Comparison of ENCODE assay signal across 8 cellular contexts in genomic region chr11:110713469-110713776, GRCh38. TPM values are rescaled to one million over a fixed set of nuclear protein-coding genes. Genes with fewer than 3 reads are reported as not detected.
DNase-seq lines count a peak whose midpoint lies in the region; ATAC-seq, FAIRE-seq and TF ChIP-seq lines count a peak whose summit lies in the region.

No MANE protein-coding gene starts in this region.

- no peaks in the 10 kb centered on the region for H3K9me3 ChIP-seq in astrocyte (ENCODE audit: insufficient read depth, low read depth, low read length)
- no peaks in the 10 kb centered on the region for H3K9me3 ChIP-seq in subcutaneous abdominal adipose tissue (ENCODE audit: control insufficient read depth in 5 of 5, low read length in 5 of 5)

- peaks cover 51% of the 10 kb centered on the region for H3K27me3 Mint-ChIP-seq in activated CD4-positive, alpha-beta T cell treated with anti-CD3 and anti-CD28 coated beads, Interleukin-2, amount 10 ng/mL, durations not matched to agents 24 days and 14 days
- H3K27me3 Mint-ChIP-seq in astrocyte (ENCODE audit: low read depth, unreplicated experiment), result peaks cover 31% of the 10 kb centered on the region
- H3K27me3 Mint-ChIP-seq in mesothelial cell of epicardium (ENCODE audit: low read depth), result no peaks in the 10 kb centered on the region

- peak overlapping the region; percentile 93 for H3K4me2 ChIP-seq in astrocyte (ENCODE audit: low read length)

- H3K9ac ChIP-seq in astrocyte (ENCODE audit: low read length) (no peak overlapping the region), subcutaneous abdominal adipose tissue (ENCODE audit: low read length in 5 of 5) (peak overlapping the region in 2 of 5 donors; percentile 59 to 69)

- peaks cover 3% of the 10 kb centered on the region for H3K36me3 Mint-ChIP-seq in activated CD4-positive, alpha-beta T cell treated with anti-CD3 and anti-CD28 coated beads, Interleukin-2, amount 10 ng/mL, durations not matched to agents 24 days and 14 days (ENCODE audit: low read depth)
- H3K36me3 Mint-ChIP-seq in astrocyte (ENCODE audit: low read depth, unreplicated experiment), result no peaks in the 10 kb centered on the region
- H3K36me3 Mint-ChIP-seq in mesothelial cell of epicardium, result no peaks in the 10 kb centered on the region

- H3K27ac ChIP-seq in astrocyte (ENCODE audit: low read depth, low read length), result no peak overlapping the region
- H3K27ac ChIP-seq in subcutaneous abdominal adipose tissue (ENCODE audit: low read depth, low read length), result peak overlapping the region; percentile 73

- peaks cover 20% of the 10 kb centered on the region for H3K4me1 ChIP-seq in astrocyte (ENCODE audit: insufficient read depth, low read length)
- H3K4me1 ChIP-seq in subcutaneous abdominal adipose tissue (ENCODE audit: control insufficient read depth in 5 of 5, insufficient read depth in 5 of 5, low read length in 5 of 5), result peaks cover 2 to 62% (median 45%) of the 10 kb centered on the region in 5 donors

- TF ChIP-seq CTCF in astrocyte (IDR thresholded peaks at IDR 0.05; ENCODE audit: insufficient read depth, low read depth, low read length) (no peak), mesothelial cell of epicardium (IDR thresholded peaks at IDR 0.05; ENCODE audit: unreplicated experiment) (no peak), lower leg skin (IDR thresholded peaks at IDR 0.05) (no peak)

- no peaks in the 10 kb centered on the region for H4K20me1 ChIP-seq in astrocyte (ENCODE audit: insufficient read depth, low read length)

- no peak for FAIRE-seq in astrocyte (lab: Jason Lieb, UNC)

- H3K4me3 ChIP-seq in astrocyte (ENCODE audit: insufficient read depth, low read depth, low read length), result no peak overlapping the region
- peak overlapping the region; percentile 65 to 90 (median 86) for H3K4me3 ChIP-seq in subcutaneous abdominal adipose tissue (ENCODE audit: low read depth in 1 of 5, low read length in 5 of 5)
- H3K4me3 ChIP-seq in lower leg skin (ENCODE audit: low read depth, poor library complexity, severe bottlenecking), result no peak overlapping the region

- intact Hi-C loops in activated CD4-positive, alpha-beta T cell treated with anti-CD3 and anti-CD28 coated beads, Interleukin-2, amount 10 ng/mL, durations not matched to agents 24 days and 14 days (cut with micrococcal nuclease), result loop anchor here (5.0 to 10.0 kb wide), 3 partner anchors 259 to 621 kb away; partner anchors contain the start of gene ZC3H12C
- intact Hi-C loops in lower leg skin (cut with DNase I; ENCODE audit: low total_unique reads), result no loop called here

- peaks cover 22% of the 10 kb centered on the region for H3K27me3 ChIP-seq in astrocyte (ENCODE audit: insufficient read depth, low read length)
- peaks cover 0 to 3% (median 0%) of the 10 kb centered on the region in 5 donors for H3K27me3 ChIP-seq in subcutaneous abdominal adipose tissue (ENCODE audit: control insufficient read depth in 5 of 5, insufficient read depth in 4 of 5, low read length in 5 of 5)

- peak overlapping the region; percentile 79 for H2AFZ ChIP-seq in astrocyte (ENCODE audit: low read depth, low read length)

- no peaks in the 10 kb centered on the region for H3K9me3 Mint-ChIP-seq in activated CD4-positive, alpha-beta T cell treated with anti-CD3 and anti-CD28 coated beads, Interleukin-2, amount 10 ng/mL, durations not matched to agents 24 days and 14 days
- no peaks in the 10 kb centered on the region for H3K9me3 Mint-ChIP-seq in astrocyte (ENCODE audit: unreplicated experiment)
- H3K9me3 Mint-ChIP-seq in mesothelial cell of epicardium, result no peaks in the 10 kb centered on the region

- no peak overlapping the region for H3K27ac Mint-ChIP-seq in activated CD4-positive, alpha-beta T cell treated with anti-CD3 and anti-CD28 coated beads, Interleukin-2, amount 10 ng/mL, durations not matched to agents 24 days and 14 days
- H3K27ac Mint-ChIP-seq in astrocyte (ENCODE audit: unreplicated experiment), result no peak overlapping the region
- H3K27ac Mint-ChIP-seq in mesothelial cell of epicardium, result peak overlapping the region; percentile 41

- no peak for TF ChIP-seq POLR2A in lower leg skin (IDR thresholded peaks at IDR 0.05)

- WGBS in lower leg skin, 2 donors, result 25 to 32% methylated on average over 9 of the region's 9 CpGs

- peak overlapping the region; percentile 11 for H3K4me3 Mint-ChIP-seq in activated CD4-positive, alpha-beta T cell treated with anti-CD3 and anti-CD28 coated beads, Interleukin-2, amount 10 ng/mL, durations not matched to agents 24 days and 14 days
- H3K4me3 Mint-ChIP-seq in astrocyte (ENCODE audit: unreplicated experiment) (peak overlapping the region; percentile 72), mesothelial cell of epicardium (peak overlapping the region; percentile 77)

- no peak for ATAC-seq in HG03378 (IDR thresholded peaks at IDR 0.05; ENCODE audit: unreplicated experiment)

- H3K36me3 ChIP-seq in astrocyte (ENCODE audit: insufficient read depth, low read length) (no peaks in the 10 kb centered on the region), subcutaneous abdominal adipose tissue (ENCODE audit: control insufficient read depth in 5 of 5, insufficient read depth in 5 of 5, low read length in 5 of 5) (no peaks in the 10 kb centered on the region)

- H3K79me2 ChIP-seq in astrocyte (ENCODE audit: insufficient read depth, low read length), result no peaks in the 10 kb centered on the region

- DNase-seq in activated CD4-positive, alpha-beta T cell treated with anti-CD3 and anti-CD28 coated beads, Interleukin-2, amount 10 ng/mL, durations not matched to agents 24 days and 14 days, result no peak
- DNase-seq in activated CD4-positive, alpha-beta T cell treated with anti-CD3 and anti-CD28 coated beads, Interleukin-2, amount 50 U/mL, for 4 hours, result no peak
- DNase-seq in astrocyte (ENCODE audit: low read depth), result no peak
- no peak for DNase-seq in mesothelial cell of epicardium (ENCODE audit: low spot score in 2 of 2, unreplicated experiment in 2 of 2)
- no peak for DNase-seq in lower leg skin (ENCODE audit: low spot score in 2 of 2)
- DNase-seq in NCI-H82 (lab: John Stamatoyannopoulos, UW), result no peak

- peaks cover 14% of the 10 kb centered on the region for H3K4me1 Mint-ChIP-seq in activated CD4-positive, alpha-beta T cell treated with anti-CD3 and anti-CD28 coated beads, Interleukin-2, amount 10 ng/mL, durations not matched to agents 24 days and 14 days
- H3K4me1 Mint-ChIP-seq in astrocyte (ENCODE audit: low read depth, unreplicated experiment) (peaks cover 2% of the 10 kb centered on the region), mesothelial cell of epicardium (peaks cover 33% of the 10 kb centered on the region)

RNA-seq across cellular contexts. Expression of gene ARHGAP20, which starts 1.2 kb away (rescaled TPM):
- total RNA-seq in activated CD4-positive, alpha-beta T cell treated with anti-CD3 and anti-CD28 coated beads, Interleukin-2, amount 10 ng/mL, durations not matched to agents 24 days and 14 days, result not detected in 2 replicates
- total RNA-seq in astrocyte (0.11 and 0.19 TPM in 2 replicates), mesothelial cell of epicardium (8.4 to 9.0 TPM (median 8.9 TPM) in 3 replicates), lower leg skin (1 to 10 TPM in 3 of 4 donors, under 1 TPM in 1; 0.99 to 2.0 (median 1.7) TPM)

Comparison
In these comparisons a context has a peak if more than half of its experiments do, and no peak if none do; other contexts are left out.
1. H3K4me3 Mint-ChIP-seq: peak in every context shown above with its lines; median percentile 77 in mesothelial cell of epicardium; 72 in astrocyte; 11 in activated CD4-positive, alpha-beta T cell treated with anti-CD3 and anti-CD28 coated beads, Interleukin-2, amount 10 ng/mL, durations not matched to agents 24 days and 14 days.
2. H3K4me3 ChIP-seq: peak in subcutaneous abdominal adipose tissue (5 of 5); none in astrocyte (single experiment) and lower leg skin (single experiment).